1 cellular context compared by ENCODE assay signal in genomic region chr4:78809928-78810835, GRCh38.
TF ChIP-seq lines count a peak whose summit lies in the region.

No MANE protein-coding gene starts in this region.

TF ChIP-seq in IMR-90, 13 proteins besides CTCF, POLR2A, EP300 and RAD21 (continued from another document):
- TF ChIP-seq USF2 (IDR thresholded peaks at IDR 0.05; ENCODE audit: low read depth, low read length) (no peak), RFX5 (IDR thresholded peaks at IDR 0.05; ENCODE audit: low read depth, low read length) (no peak), CEBPB (IDR thresholded peaks at IDR 0.05; ENCODE audit: low read depth, low read length) (no peak), MAZ (IDR thresholded peaks at IDR 0.05; ENCODE audit: borderline replicate concordance, low read depth, low read length) (no peak), SMC3 (IDR thresholded peaks at IDR 0.05; ENCODE audit: low read depth, low read length) (no peak), MXI1 (IDR thresholded peaks at IDR 0.05; ENCODE audit: borderline replicate concordance, low read depth, low read length) (no peak), FOS (IDR thresholded peaks at IDR 0.05; ENCODE audit: low read depth, low read length) (no peak)
TF ChIP-seq in IMR-90: peak in this region for 0.
